23 cellular contexts compared by ENCODE assay signal in genomic region chr3:45739944-45740343, GRCh38. TPM values are rescaled to one million over a fixed set of nuclear protein-coding genes. Genes with fewer than 3 reads are reported as not detected.
DNase-seq lines count a peak whose midpoint lies in the region; ATAC-seq and TF ChIP-seq lines count a peak whose summit lies in the region.
"Had no signal": no experiment of that assay in that cellular context is flagged by ENCODE, and none has a peak within 500 bp of the region (broad histone marks: within the 10 kb centered on the region; RNA-seq: fewer than 3 reads in every experiment).

No MANE protein-coding gene starts in this region.

- no peaks in the 10 kb centered on the region for H3K27me3 Mint-ChIP-seq in CD4-positive, alpha-beta memory T cell
- H3K27me3 Mint-ChIP-seq in H9 (ENCODE audit: low read depth), result no peaks in the 10 kb centered on the region
- H3K27me3 Mint-ChIP-seq in activated naive CD8-positive, alpha-beta T cell treated with anti-CD3 and anti-CD28 coated beads, Interleukin-2, amount 10 ng/mL, durations not matched to agents 7 days and 5 days, result no peaks in the 10 kb centered on the region
- no peaks in the 10 kb centered on the region for H3K27me3 Mint-ChIP-seq in naive B cell
- H3K27me3 Mint-ChIP-seq: activated CD4-positive, alpha-beta T cell treated with anti-CD3 and anti-CD28 coated beads for 36 hours had no signal

- no peaks in the 10 kb centered on the region for H3K79me1 ChIP-seq in H9 (ENCODE audit: insufficient read depth, low read depth, low read length, poor library complexity, severe bottlenecking)

- no peak for TF ChIP-seq POLR2A in body of pancreas (IDR thresholded peaks at IDR 0.05)

- H3K56ac ChIP-seq in H9 (ENCODE audit: insufficient read length, low read depth, low read length), result no peak overlapping the region

- H4K8ac ChIP-seq in H9 (replicated peaks; ENCODE audit: insufficient read length, low read depth, low read length), result no peak overlapping the region

- no peaks in the 10 kb centered on the region for H3K27me3 ChIP-seq in CD4-positive, alpha-beta memory T cell (ENCODE audit: insufficient read depth, low read length)
- no peaks in the 10 kb centered on the region for H3K27me3 ChIP-seq in H9 (ENCODE audit: insufficient read depth, low read length)
- no peaks in the 10 kb centered on the region for H3K27me3 ChIP-seq in body of pancreas
- H3K27me3 ChIP-seq in H7 (ENCODE audit: control insufficient read depth, insufficient read depth, low read length), result no peaks in the 10 kb centered on the region
- H3K27me3 ChIP-seq: brain microvascular endothelial cell, Peyer's patch, SJCRH30, tibial nerve had no signal

- no peaks in the 10 kb centered on the region for H4K20me1 ChIP-seq in H9 (ENCODE audit: control insufficient read depth, insufficient read depth, insufficient read length)

- H2BK15ac ChIP-seq in H9 (ENCODE audit: low read depth, low read length), result no peak overlapping the region

- H3K14ac ChIP-seq in H9 (ENCODE audit: insufficient read depth, low read length), result no peak overlapping the region

- no peak overlapping the region for H3K9ac ChIP-seq in H9 (ENCODE audit: extremely low read depth, insufficient read length, low read length)
- H3K9ac ChIP-seq: KMS-11 had no signal

- no peak for DNase-seq in CD4-positive, alpha-beta memory T cell
- DNase-seq in H9 (no peak), naive B cell (no peak), body of pancreas (no peak), kidney tubule cell (ENCODE audit: low spot score) (no peak), H7 (no peak)
- no peak for DNase-seq in activated naive CD8-positive, alpha-beta T cell treated with anti-CD3 and anti-CD28 coated beads, Interleukin-2, amount 10 ng/mL, durations not matched to agents 7 days and 5 days
- DNase-seq: activated CD4-positive, alpha-beta T cell treated with anti-CD3 and anti-CD28 coated beads for 36 hours; brain microvascular endothelial cell; effector CD8-positive, alpha-beta T cell; foreskin melanocyte; hypothalamus; NCI-H2171; NCI-H524; NK-92 treated with Interleukin-12 subunit alpha and Interleukin-12 subunit beta, amount 100 ng/mL, for 24 hours; Peyer's patch; SJCRH30; stimulated activated CD4-positive, alpha-beta T cell treated with anti-CD3 and anti-CD28 coated beads, Interleukin-15, amount 100 ng/mL, for 24 hours; T-helper 1 cell had no signal

- no peak overlapping the region for H2BK5ac ChIP-seq in H9 (ENCODE audit: insufficient read length, low read length)

- no peaks in the 10 kb centered on the region for H3K9me3 Mint-ChIP-seq in CD4-positive, alpha-beta memory T cell
- no peaks in the 10 kb centered on the region for H3K9me3 Mint-ChIP-seq in H9
- no peaks in the 10 kb centered on the region for H3K9me3 Mint-ChIP-seq in activated naive CD8-positive, alpha-beta T cell treated with anti-CD3 and anti-CD28 coated beads, Interleukin-2, amount 10 ng/mL, durations not matched to agents 7 days and 5 days
- no peaks in the 10 kb centered on the region for H3K9me3 Mint-ChIP-seq in naive B cell

- no peak overlapping the region for H3K27ac ChIP-seq in CD4-positive, alpha-beta memory T cell (ENCODE audit: low read depth, low read length)
- H3K27ac ChIP-seq in H9 (ENCODE audit: insufficient read length, low read depth, low read length) (peak overlapping the region; percentile 28), body of pancreas (no peak overlapping the region)
- H3K27ac ChIP-seq: brain microvascular endothelial cell, KMS-11, Peyer's patch, prostate gland, SJCRH30, tibial nerve had no signal

- H4K5ac ChIP-seq in H9 (ENCODE audit: insufficient read length, low read depth, low read length), result no peak overlapping the region

- TF ChIP-seq CTCF in H9 (conservative IDR thresholded peaks at IDR 0.05) (no peak), body of pancreas (IDR thresholded peaks at IDR 0.05) (no peak)

- no peak for ATAC-seq in activated naive CD8-positive, alpha-beta T cell treated with anti-CD3 and anti-CD28 coated beads, Interleukin-2, amount 10 ng/mL, durations not matched to agents 7 days and 5 days (ENCODE audit: low read depth)
- ATAC-seq in naive B cell (ENCODE audit: low read depth in 2 of 2) (no peak), body of pancreas (no peak)
- ATAC-seq: activated CD4-positive, alpha-beta T cell treated with anti-CD3 and anti-CD28 coated beads for 36 hours; esophagus mucosa had no signal

- no CpG with 5 or more reads among the region's 2 CpGs for WGBS in H9 (ENCODE audit: extremely low coverage, insufficient read length, low lambda C conversion rate)
- WGBS in body of pancreas, 2 donors, result 80 to 90% methylated on average over 2 of the region's 2 CpGs

- H3K4me3 Mint-ChIP-seq in CD4-positive, alpha-beta memory T cell, result peak overlapping the region in 1 of 8 donors; percentile 8
- peak overlapping the region; percentile 7 to 28; a peak in 4 of 5 replicates for H3K4me3 Mint-ChIP-seq in H9
- no peak overlapping the region for H3K4me3 Mint-ChIP-seq in activated naive CD8-positive, alpha-beta T cell treated with anti-CD3 and anti-CD28 coated beads, Interleukin-2, amount 10 ng/mL, durations not matched to agents 7 days and 5 days
- H3K4me3 Mint-ChIP-seq in naive B cell, result peak overlapping the region in 1 of 8 donors; percentile 12
- H3K4me3 Mint-ChIP-seq: activated CD4-positive, alpha-beta T cell treated with anti-CD3 and anti-CD28 coated beads for 36 hours had no signal

- H3K9me3 ChIP-seq in CD4-positive, alpha-beta memory T cell (ENCODE audit: control insufficient read depth in 1 of 2, low read length in 2 of 2), result no peaks in the 10 kb centered on the region
- H3K9me3 ChIP-seq in H9 (ENCODE audit: control insufficient read depth, low read depth, low read length), result no peaks in the 10 kb centered on the region
- H3K9me3 ChIP-seq in body of pancreas, result no peaks in the 10 kb centered on the region
- H3K9me3 ChIP-seq: Peyer's patch, prostate gland, SJCRH30, tibial nerve had no signal

- no peak overlapping the region for H4K91ac ChIP-seq in H9 (ENCODE audit: insufficient read length, low read depth, low read length)

- H3K4me1 Mint-ChIP-seq in CD4-positive, alpha-beta memory T cell, result peaks cover 20 to 44% (median 27%) of the 10 kb centered on the region in 4 donors
- peaks cover 58 to 62% of the 10 kb centered on the region in 2 experiments for H3K4me1 Mint-ChIP-seq in H9
- H3K4me1 Mint-ChIP-seq in activated naive CD8-positive, alpha-beta T cell treated with anti-CD3 and anti-CD28 coated beads, Interleukin-2, amount 10 ng/mL, durations not matched to agents 7 days and 5 days, result peaks cover 26% of the 10 kb centered on the region
- H3K4me1 Mint-ChIP-seq in naive B cell, result peaks cover 22 to 30% (median 28%) of the 10 kb centered on the region in 3 donors

- H2BK12ac ChIP-seq in H9 (ENCODE audit: insufficient read length, low read depth, low read length), result no peak overlapping the region

- H3K36me3 Mint-ChIP-seq in CD4-positive, alpha-beta memory T cell, result peaks cover 63 to 81% of the 10 kb centered on the region in 2 donors
- H3K36me3 Mint-ChIP-seq in H9 (ENCODE audit: insufficient read depth in 1 of 3, low read depth in 3 of 3), result peaks cover 37 to 73% (median 70%) of the 10 kb centered on the region in 3 experiments
- peaks cover 43% of the 10 kb centered on the region for H3K36me3 Mint-ChIP-seq in activated naive CD8-positive, alpha-beta T cell treated with anti-CD3 and anti-CD28 coated beads, Interleukin-2, amount 10 ng/mL, durations not matched to agents 7 days and 5 days
- peaks cover 35 to 37% of the 10 kb centered on the region in 2 donors for H3K36me3 Mint-ChIP-seq in naive B cell

- H3K79me2 ChIP-seq in H9 (ENCODE audit: insufficient read depth, low read length), result no peaks in the 10 kb centered on the region

- CTCF ChIA-PET in CD4-positive, alpha-beta memory T cell (lab: Charles Lee; ENCODE audit: partially characterized antibody), result no interaction called here

- H2AK5ac ChIP-seq in H9 (ENCODE audit: insufficient read length, low read length), result no peak overlapping the region

- H2BK20ac ChIP-seq in H9 (ENCODE audit: low read depth, low read length, poor library complexity, severe bottlenecking), result no peak overlapping the region

- no peak overlapping the region for H3K23ac ChIP-seq in H9 (ENCODE audit: insufficient read length, low read depth, low read length)

- peak overlapping the region; percentile 48 for H3K4me2 ChIP-seq in H9 (ENCODE audit: insufficient read depth, insufficient read length, low read length)
- H3K4me2 ChIP-seq: KMS-11 had no signal

- H3K36me3 ChIP-seq in CD4-positive, alpha-beta memory T cell (ENCODE audit: insufficient read depth, low read length), result peaks cover 80% of the 10 kb centered on the region
- peaks cover 6 to 39% of the 10 kb centered on the region in 2 donors for H3K36me3 ChIP-seq in body of pancreas (replicated peaks in 1 of 2; ENCODE audit: insufficient read depth in 1 of 2, low read depth in 2 of 2)
- H3K36me3 ChIP-seq in H7 (replicated peaks; ENCODE audit: control insufficient read depth, insufficient read depth, low read length), result peaks cover 24% of the 10 kb centered on the region

- no peaks in the 10 kb centered on the region for H3K23me2 ChIP-seq in H9 (ENCODE audit: insufficient read length, low read depth, low read length, poor library complexity, severe bottlenecking)

- POLR2A ChIA-PET in CD4-positive, alpha-beta memory T cell (lab: Charles Lee; ENCODE audit: partially characterized antibody), result no interaction called here
- POLR2A ChIA-PET in activated naive CD8-positive, alpha-beta T cell treated with anti-CD3 and anti-CD28 coated beads, Interleukin-2, amount 10 ng/mL, durations not matched to agents 7 days and 5 days (lab: Charles Lee), result no interaction called here

- H3K27ac Mint-ChIP-seq in CD4-positive, alpha-beta memory T cell, result peak overlapping the region in 5 of 7 donors; percentile 5 to 84 (median 64)
- peak overlapping the region; percentile 42 to 93 (median 55) for H3K27ac Mint-ChIP-seq in H9
- peak overlapping the region; percentile 2 for H3K27ac Mint-ChIP-seq in activated naive CD8-positive, alpha-beta T cell treated with anti-CD3 and anti-CD28 coated beads, Interleukin-2, amount 10 ng/mL, durations not matched to agents 7 days and 5 days
- H3K27ac Mint-ChIP-seq in naive B cell, result peak overlapping the region in 5 of 6 donors; percentile 7 to 93 (median 72)
- H3K27ac Mint-ChIP-seq: activated CD4-positive, alpha-beta T cell treated with anti-CD3 and anti-CD28 coated beads for 36 hours had no signal

- H3K4ac ChIP-seq in H9 (ENCODE audit: low read depth, low read length), result no peak overlapping the region

- no peak overlapping the region for H3K18ac ChIP-seq in H9 (ENCODE audit: insufficient read length, low read depth, low read length)

- no peak overlapping the region for H3T11ph ChIP-seq in H9 (ENCODE audit: low read length)

- no peak overlapping the region for H3K4me3 ChIP-seq in CD4-positive, alpha-beta memory T cell (ENCODE audit: low read length in 2 of 2)
- no peak overlapping the region for H3K4me3 ChIP-seq in body of pancreas
- no peak overlapping the region for H3K4me3 ChIP-seq in H7 (ENCODE audit: insufficient read depth, low read depth, low read length)
- H3K4me3 ChIP-seq: Peyer's patch, prostate gland, SJCRH30, tibial nerve had no signal

- H2BK120ac ChIP-seq in H9 (ENCODE audit: low read depth, low read length, poor library complexity, severe bottlenecking), result no peak overlapping the region

- intact Hi-C loops in CD4-positive, alpha-beta memory T cell (cut with micrococcal nuclease), result no loop called here
- intact Hi-C loops in body of pancreas (cut with DNase I), result no loop called here

- peaks cover 17% of the 10 kb centered on the region for H3K4me1 ChIP-seq in CD4-positive, alpha-beta memory T cell (ENCODE audit: insufficient read depth, low read length)
- H3K4me1 ChIP-seq in H9 (ENCODE audit: insufficient read depth, low read length), result peaks cover 7% of the 10 kb centered on the region; the same call in 1 of the 2 replicates
- H3K4me1 ChIP-seq in body of pancreas, result no peaks in the 10 kb centered on the region
- H3K4me1 ChIP-seq: Peyer's patch, prostate gland, SJCRH30, tibial nerve had no signal

- H2AFZ ChIP-seq in H9 (ENCODE audit: low read length), result no peak overlapping the region

RNA-seq across cellular contexts. Expression of gene SACM1L, which starts 50.7 kb away (rescaled TPM):
- total RNA-seq in CD4-positive, alpha-beta memory T cell, result 100 to 1,000 TPM in 1 of 2 experiments, 10 to 100 TPM in 1; 95.7 to 104 TPM
- polyA plus RNA-seq in CD4-positive, alpha-beta memory T cell, result 10 to 100 TPM; 27.6 to 39.1 TPM
- 52.8 and 54.7 TPM in 2 replicates for total RNA-seq in H9 (2021)
- total RNA-seq in activated naive CD8-positive, alpha-beta T cell treated with anti-CD3 and anti-CD28 coated beads, Interleukin-2, amount 10 ng/mL, durations not matched to agents 7 days and 5 days, result 10 to 100 TPM; 89.8 to 91.6 TPM
- 10 to 100 TPM in 4 of 6 donors, 1 to 10 TPM in 2; 7.3 to 19.2 (median 15.4) TPM for polyA plus RNA-seq in naive B cell (ENCODE audit: low read depth in 6 of 6)
- total RNA-seq in body of pancreas, result 10 to 100 TPM; 25.1 to 49.5 TPM
- total RNA-seq in H7 (2014; rRNA removed; shearing (Covaris generic)), result 31.2 and 50.9 TPM in 2 replicates

RNA-seq across cellular contexts. Expression of gene SLC6A20, which starts 56.4 kb away (rescaled TPM):
- total RNA-seq in CD4-positive, alpha-beta memory T cell, result not detected
- under 1 TPM in 1 of 2 donors, not detected in 1; 0.41 TPM for polyA plus RNA-seq in CD4-positive, alpha-beta memory T cell
- total RNA-seq in H9 (2021), result 0.09 and 0.20 TPM in 2 replicates
- total RNA-seq in activated naive CD8-positive, alpha-beta T cell treated with anti-CD3 and anti-CD28 coated beads, Interleukin-2, amount 10 ng/mL, durations not matched to agents 7 days and 5 days, result not detected
- polyA plus RNA-seq in naive B cell (ENCODE audit: low read depth in 6 of 6), result under 1 TPM in 1 of 6 donors, not detected in 5; 0.93 TPM
- 1 to 10 TPM; 4.7 to 5.3 TPM for total RNA-seq in body of pancreas
- total RNA-seq in H7 (2014; rRNA removed; shearing (Covaris generic)), result 0.10 and 0.37 TPM in 2 replicates
- total RNA-seq: activated CD4-positive, alpha-beta T cell treated with anti-CD3 and anti-CD28 coated beads for 36 hours; SJCRH30 had no signal

Comparison
In these comparisons a context has a peak if more than half of its experiments do, and no peak if none do; other contexts are left out.
1. H3K27ac Mint-ChIP-seq: peak in every context shown above with its lines; median percentile 72 in naive B cell; 64 in CD4-positive, alpha-beta memory T cell; 55 in H9; 2 in activated naive CD8-positive, alpha-beta T cell treated with anti-CD3 and anti-CD28 coated beads, Interleukin-2, amount 10 ng/mL, durations not matched to agents 7 days and 5 days.